ENCODE assay signal across 8 cellular contexts in the genomic region with DNA sequence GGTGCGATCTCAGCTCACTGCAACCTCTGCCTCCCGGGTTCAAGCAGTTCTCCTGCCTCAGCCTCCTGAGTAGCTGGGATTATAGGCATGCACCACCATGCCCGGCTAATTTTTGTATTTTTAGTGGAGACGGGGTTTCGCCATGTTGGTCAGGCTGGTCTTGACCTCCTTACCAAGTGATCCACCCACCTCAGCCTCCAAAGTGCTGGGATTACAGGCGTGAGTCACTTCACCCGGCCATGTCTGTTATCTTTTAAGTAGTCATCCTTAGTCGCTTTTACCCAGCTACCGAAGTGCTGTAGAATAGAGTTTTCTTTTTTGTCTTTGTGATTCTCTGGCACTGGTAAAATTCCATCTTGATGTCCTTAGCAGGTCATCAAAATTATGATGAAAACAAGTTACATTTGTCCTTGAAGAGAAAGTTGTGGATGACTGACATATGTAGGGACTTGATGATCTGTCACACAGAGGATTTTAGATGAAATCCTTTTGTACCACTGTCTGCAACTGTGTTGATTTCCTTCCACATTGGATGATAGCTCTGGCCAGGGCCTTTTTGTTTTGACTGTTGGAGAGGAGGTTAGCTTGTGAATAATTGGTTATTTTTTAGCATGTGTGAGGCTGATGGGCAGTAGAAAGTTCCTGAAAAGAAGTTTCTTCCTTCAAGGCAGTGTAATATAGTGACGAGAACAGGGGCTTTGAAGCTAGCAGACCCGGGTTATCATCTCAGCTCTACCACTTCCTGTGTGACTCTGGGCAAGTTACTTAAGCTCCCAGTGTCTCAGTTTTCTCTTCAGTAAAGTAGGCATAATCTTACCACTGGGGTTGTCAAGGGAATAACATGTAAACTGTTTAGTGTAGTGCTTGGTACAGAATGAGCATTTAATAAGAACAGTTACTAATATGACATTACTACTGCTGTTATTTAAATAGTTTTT. TPM values are rescaled to one million over a fixed set of nuclear protein-coding genes. Genes with fewer than 3 reads are reported as not detected.
DNase-seq lines count a peak whose midpoint lies in the region; ATAC-seq and TF ChIP-seq lines count a peak whose summit lies in the region.

No MANE protein-coding gene starts in this region.

- peak; percentile 87 for ATAC-seq in stimulated activated naive CD8-positive, alpha-beta T cell treated with anti-CD3 and anti-CD28 coated beads, Interleukin-15, amount 100 ng/mL, for 72 hours
- no peak for ATAC-seq in GM18519 (IDR thresholded peaks at IDR 0.05; ENCODE audit: low FRiP score, unreplicated experiment)

- H3K27ac ChIP-seq in breast epithelium: no peak overlapping the region

- H3K27me3 ChIP-seq in breast epithelium: no peaks in the 10 kb centered on the region

- H3K4me3 ChIP-seq in breast epithelium (no peak overlapping the region), NB4 (ENCODE audit: low read depth, low read length) (no peak overlapping the region)

- no peak overlapping the region for H3K4me3 Mint-ChIP-seq in MCF 10A (ENCODE audit: unreplicated experiment)
- peak overlapping the region; percentile 50 to 55 for H3K4me3 Mint-ChIP-seq in stimulated activated naive CD8-positive, alpha-beta T cell treated with anti-CD3 and anti-CD28 coated beads, Interleukin-15, amount 100 ng/mL, for 72 hours

- H3K36me3 ChIP-seq in breast epithelium: no peaks in the 10 kb centered on the region

- CTCF ChIA-PET in MCF 10A (lab: Yijun Ruan, JAX): interaction anchor here (1.0 to 1.8 kb wide), 3 partner anchors 14 to 231 kb away, joined by 3 to 8 read pairs (median 5); no protein-coding TSS in a partner anchor

- H3K4me1 Mint-ChIP-seq in MCF 10A (ENCODE audit: insufficient read depth, unreplicated experiment): peaks cover 39% of the 10 kb centered on the region
- peaks cover 60% of the 10 kb centered on the region for H3K4me1 Mint-ChIP-seq in stimulated activated naive CD8-positive, alpha-beta T cell treated with anti-CD3 and anti-CD28 coated beads, Interleukin-15, amount 100 ng/mL, for 72 hours

- H3K4me1 ChIP-seq in breast epithelium: peaks cover 0 to 17% of the 10 kb centered on the region in 2 donors

- H3K9me3 Mint-ChIP-seq in MCF 10A (ENCODE audit: unreplicated experiment): no peaks in the 10 kb centered on the region
- no peaks in the 10 kb centered on the region for H3K9me3 Mint-ChIP-seq in stimulated activated naive CD8-positive, alpha-beta T cell treated with anti-CD3 and anti-CD28 coated beads, Interleukin-15, amount 100 ng/mL, for 72 hours

- no peaks in the 10 kb centered on the region for H3K9me3 ChIP-seq in breast epithelium

- peak overlapping the region; percentile 89 for H3K27ac Mint-ChIP-seq in MCF 10A (ENCODE audit: low read depth, unreplicated experiment)
- H3K27ac Mint-ChIP-seq in stimulated activated naive CD8-positive, alpha-beta T cell treated with anti-CD3 and anti-CD28 coated beads, Interleukin-15, amount 100 ng/mL, for 72 hours: peak overlapping the region; percentile 86 to 93

- TF ChIP-seq POLR2A in breast epithelium (IDR thresholded peaks at IDR 0.05): no peak
- no peak for TF ChIP-seq POLR2A in NB4 (IDR thresholded peaks at IDR 0.05; ENCODE audit: extremely low read depth, insufficient read length)

- TF ChIP-seq CTCF in MCF 10A (IDR thresholded peaks at IDR 0.05; ENCODE audit: unreplicated experiment) (no peak), breast epithelium (IDR thresholded peaks at IDR 0.05) (no peak), NB4 (IDR thresholded peaks at IDR 0.05; ENCODE audit: low read depth, low read length) (no peak)

- BruUV-seq in MCF 10A (replicated peaks; lab: Mats Ljungman, UMichigan): no TSS peak

- H3K36me3 Mint-ChIP-seq in MCF 10A (ENCODE audit: insufficient read depth, unreplicated experiment): peaks cover 31% of the 10 kb centered on the region

- intact Hi-C loops in MCF 10A (cut with micrococcal nuclease): no loop called here
- intact Hi-C loops in breast epithelium (cut with DNase I; ENCODE audit: low total_unique reads): no loop called here

- POLR2A ChIA-PET in MCF 10A (lab: Yijun Ruan, JAX): interaction anchor here (3.7 to 5.2 kb wide), 3 partner anchors 13 to 51 kb away, joined by 26 to 82 read pairs (median 31); partner anchors contain the start of gene ATG7

- H3K27me3 Mint-ChIP-seq in MCF 10A (ENCODE audit: insufficient read depth, unreplicated experiment): no peaks in the 10 kb centered on the region
- H3K27me3 Mint-ChIP-seq in stimulated activated naive CD8-positive, alpha-beta T cell treated with anti-CD3 and anti-CD28 coated beads, Interleukin-15, amount 100 ng/mL, for 72 hours: no peaks in the 10 kb centered on the region

- DNase-seq in MCF 10A (ENCODE audit: unreplicated experiment): peak; percentile 56
- DNase-seq in breast epithelium (ENCODE audit: low spot score in 2 of 2): no peak
- peak; percentile 69 for DNase-seq in NB4 (ENCODE audit: low read depth)
- DNase-seq in central memory CD4-positive, alpha-beta T cell: peak; percentile 58
- no peak for DNase-seq in stimulated activated naive CD8-positive, alpha-beta T cell treated with anti-CD3 and anti-CD28 coated beads, Interleukin-15, amount 100 ng/mL, for 72 hours
- DNase-seq in NCI-H526 (lab: John Stamatoyannopoulos, UW): no peak
- DNase-seq in KG1 (lab: John Stamatoyannopoulos, UW): no peak

RNA-seq across cellular contexts. Expression of gene ATG7, which starts 18.8 kb away (rescaled TPM):
- total RNA-seq in MCF 10A (2022) (52.3 and 54.0 TPM in 2 replicates), breast epithelium (10 to 100 TPM; 64.9 to 81.9 (median 75.5) TPM)

Comparison
In these comparisons a context has a peak if more than half of its experiments do, and no peak if none do; other contexts are left out.
1. DNase-seq: peak in MCF 10A (single experiment), NB4 (single experiment) and central memory CD4-positive, alpha-beta T cell (single experiment); none in breast epithelium (0 of 2), stimulated activated naive CD8-positive, alpha-beta T cell treated with anti-CD3 and anti-CD28 coated beads, Interleukin-15, amount 100 ng/mL, for 72 hours (0 of 2), NCI-H526 (0 of 2) and KG1 (single experiment).